ENCODE assay signal across 1 cellular context in the genomic region with DNA sequence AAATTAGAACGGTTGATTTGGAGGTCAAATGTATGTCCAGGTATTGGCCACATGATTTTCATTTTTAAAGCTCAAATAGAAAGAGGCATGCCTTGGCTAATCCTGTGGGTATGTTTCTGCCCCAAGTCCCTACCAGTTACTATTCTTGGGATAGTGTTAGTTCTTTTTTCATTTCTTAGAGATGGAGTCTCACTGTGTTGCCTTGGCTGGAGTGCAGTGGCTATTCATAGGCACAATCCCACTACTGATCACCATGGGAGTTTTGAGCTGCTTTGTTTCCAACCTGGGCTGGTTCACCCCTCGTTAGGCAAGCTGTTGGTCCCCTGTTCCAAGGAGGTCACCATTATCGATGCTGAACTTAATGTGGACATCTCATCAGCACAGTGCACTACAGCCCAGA.
TF ChIP-seq lines count a peak whose summit lies in the region.

No MANE protein-coding gene starts in this region.

TF ChIP-seq in IMR-90, 13 proteins besides CTCF, POLR2A, EP300 and RAD21 (continued from another document):
- TF ChIP-seq MXI1 (IDR thresholded peaks at IDR 0.05; ENCODE audit: borderline replicate concordance, low read depth, low read length) = no peak
- no peak for TF ChIP-seq BHLHE40 (IDR thresholded peaks at IDR 0.05; ENCODE audit: low read depth, low read length)
- no peak for TF ChIP-seq MAFK (IDR thresholded peaks at IDR 0.05; ENCODE audit: low read depth, low read length)
- TF ChIP-seq SMC3 (IDR thresholded peaks at IDR 0.05; ENCODE audit: low read depth, low read length) = no peak
- TF ChIP-seq RFX5 (IDR thresholded peaks at IDR 0.05; ENCODE audit: low read depth, low read length) = no peak
- TF ChIP-seq FOS (IDR thresholded peaks at IDR 0.05; ENCODE audit: low read depth, low read length) = no peak
- no peak for TF ChIP-seq MAZ (IDR thresholded peaks at IDR 0.05; ENCODE audit: borderline replicate concordance, low read depth, low read length)
- TF ChIP-seq, protein P1, sequence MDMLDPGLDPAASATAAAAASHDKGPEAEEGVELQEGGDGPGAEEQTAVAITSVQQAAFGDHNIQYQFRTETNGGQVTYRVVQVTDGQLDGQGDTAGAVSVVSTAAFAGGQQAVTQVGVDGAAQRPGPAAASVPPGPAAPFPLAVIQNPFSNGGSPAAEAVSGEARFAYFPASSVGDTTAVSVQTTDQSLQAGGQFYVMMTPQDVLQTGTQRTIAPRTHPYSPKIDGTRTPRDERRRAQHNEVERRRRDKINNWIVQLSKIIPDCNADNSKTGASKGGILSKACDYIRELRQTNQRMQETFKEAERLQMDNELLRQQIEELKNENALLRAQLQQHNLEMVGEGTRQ (IDR thresholded peaks at IDR 0.05; ENCODE audit: low read depth, low read length) = no peak
